13 cellular contexts compared by ENCODE assay signal in the genomic region with DNA sequence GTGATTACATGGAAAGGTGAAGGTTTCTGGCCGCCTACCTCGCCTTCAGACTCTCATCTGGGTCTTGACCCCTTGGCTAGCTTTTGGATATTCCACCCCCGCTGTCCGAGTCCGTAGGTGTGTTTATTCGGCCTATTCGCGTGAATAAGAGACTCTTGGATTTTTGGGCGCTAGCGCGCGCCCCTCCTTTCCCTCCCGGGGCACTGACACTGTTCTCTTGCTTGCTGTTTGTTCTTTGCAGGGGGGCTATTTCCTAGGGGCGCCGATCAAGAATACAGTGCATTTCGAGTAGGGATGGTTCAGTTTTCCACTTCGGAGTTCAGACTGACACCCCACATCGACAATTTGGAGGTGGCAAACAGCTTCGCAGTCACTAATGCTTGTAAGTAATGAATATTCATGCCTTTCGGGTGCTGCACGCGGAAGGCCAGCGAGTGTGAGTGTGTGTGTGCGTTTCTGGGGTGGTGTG. TPM values are rescaled to one million over a fixed set of nuclear protein-coding genes. Genes with fewer than 3 reads are reported as not detected.
DNase-seq lines count a peak whose midpoint lies in the region; ATAC-seq and TF ChIP-seq lines count a peak whose summit lies in the region.
"Had no signal": no experiment of that assay in that cellular context is flagged by ENCODE, and none has a peak within 500 bp of the region (broad histone marks: within the 10 kb centered on the region; RNA-seq: fewer than 3 reads in every experiment).

No MANE protein-coding gene starts in this region.

- intact Hi-C loops in right lobe of liver (cut with DNase I) = loop anchor here in 1 of 2 donors (10.0 kb wide), 1 partner anchor 753 kb away; no protein-coding TSS in a partner anchor

- H3K9ac ChIP-seq in HUES48 (ENCODE audit: low read depth, low read length) (no peak overlapping the region), iPS-20b (ENCODE audit: low read depth, low read length) (no peak overlapping the region), skeletal muscle tissue (ENCODE audit: low read depth in 1 of 3, low read length in 3 of 3) (no peak overlapping the region)

- peaks cover 3% of the 10 kb centered on the region; the same call in 1 of the 2 replicates for H3K4me1 ChIP-seq in HUES48 (ENCODE audit: control insufficient read depth, insufficient read depth, low read length)
- H3K4me1 ChIP-seq in iPS-20b (ENCODE audit: insufficient read depth, low read length) = no peaks in the 10 kb centered on the region; the same call in 1 of the 2 replicates
- H3K4me1 ChIP-seq in skeletal muscle tissue (ENCODE audit: control insufficient read depth in 3 of 3, insufficient read depth in 3 of 3, low read length in 3 of 3) = peaks cover 6 to 18% (median 11%) of the 10 kb centered on the region in 3 donors
- H3K4me1 ChIP-seq in right lobe of liver = peaks cover 0 to 4% (median 0%) of the 10 kb centered on the region in 4 donors

- POLR2A ChIA-PET in HEK293T (lab: Yijun Ruan, JAX) = no interaction called here

- H3K9me3 ChIP-seq in HUES48 (ENCODE audit: control insufficient read depth, insufficient read depth, low read length) (no peaks in the 10 kb centered on the region), iPS-20b (ENCODE audit: insufficient read depth, low read depth, low read length) (no peaks in the 10 kb centered on the region), skeletal muscle tissue (ENCODE audit: control insufficient read depth in 3 of 3, low read length in 3 of 3) (no peaks in the 10 kb centered on the region), right lobe of liver (no peaks in the 10 kb centered on the region)
- H3K9me3 ChIP-seq: heart right ventricle had no signal

- TF ChIP-seq CTCF in astrocyte of the cerebellum (IDR thresholded peaks at IDR 0.05; ENCODE audit: low read depth, low read length, missing control alignments) (no peak), right lobe of liver (IDR thresholded peaks at IDR 0.05) (no peak)

- 9% methylated on average over 24 of the region's 24 CpGs for WGBS in right lobe of liver (ENCODE audit: insufficient coverage, low coverage, low lambda C conversion rate, missing lambda C conversion rate)

- DNase-seq in astrocyte of the cerebellum (ENCODE audit: low read depth) (no peak), NCI-H226 (no peak), right lobe of liver (no peak), HEK293T (ENCODE audit: extremely low spot score) (no peak)
- DNase-seq: activated T-cell treated with anti-CD3 and anti-CD28 coated beads, Interleukin-2, amount 50 U/mL, for 1 hour; central memory CD4-positive, alpha-beta T cell; heart right ventricle; NCI-H2107; stimulated activated CD4-positive, alpha-beta T cell treated with anti-CD3 and anti-CD28 coated beads, Interleukin-1b, Interleukin-23, amount 100 ng/mL, for 48 hours had no signal

- H3K27me3 ChIP-seq in HUES48 (ENCODE audit: control insufficient read depth, insufficient read depth, low read length) (peaks cover 72% of the 10 kb centered on the region), iPS-20b (ENCODE audit: insufficient read depth, low read length) (peaks cover 75% of the 10 kb centered on the region), skeletal muscle tissue (ENCODE audit: control insufficient read depth in 3 of 3, insufficient read depth in 3 of 3, low read length in 3 of 3) (peaks cover 34 to 43% (median 35%) of the 10 kb centered on the region in 3 donors), right lobe of liver (peaks cover 0 to 27% of the 10 kb centered on the region in 2 donors)

- no peak for ATAC-seq in right lobe of liver
- ATAC-seq: heart right ventricle had no signal

- in situ Hi-C loops in astrocyte of the cerebellum (cut with HindIII; ENCODE audit: low sequenced_read_pairs) = no loop called here

- no peaks in the 10 kb centered on the region for H3K36me3 ChIP-seq in HUES48 (ENCODE audit: control insufficient read depth, insufficient read depth, low read length)
- H3K36me3 ChIP-seq in iPS-20b (ENCODE audit: insufficient read depth, low read depth, low read length) = no peaks in the 10 kb centered on the region
- H3K36me3 ChIP-seq in skeletal muscle tissue (ENCODE audit: control insufficient read depth in 3 of 3, insufficient read depth in 3 of 3, low read length in 3 of 3) = no peaks in the 10 kb centered on the region
- H3K36me3 ChIP-seq in right lobe of liver = no peaks in the 10 kb centered on the region
- H3K36me3 ChIP-seq: heart right ventricle had no signal

- H3K27ac ChIP-seq in HUES48 (ENCODE audit: low read depth, low read length) (no peak overlapping the region), iPS-20b (ENCODE audit: low read length) (no peak overlapping the region), skeletal muscle tissue (ENCODE audit: low read depth, low read length) (no peak overlapping the region), right lobe of liver (no peak overlapping the region)
- H3K27ac ChIP-seq: heart right ventricle had no signal

- no peak for TF ChIP-seq POLR2A in right lobe of liver (IDR thresholded peaks at IDR 0.05)

- CTCF ChIA-PET in HEK293T (lab: Yijun Ruan, JAX) = interaction anchor here (0.5 kb wide), 1 partner anchor 209 kb away, joined by 3 read pairs; no protein-coding TSS in a partner anchor

- peak overlapping the region; percentile 69 for H3K4me3 ChIP-seq in HUES48 (ENCODE audit: low read depth, low read length)
- peak overlapping the region; percentile 59 for H3K4me3 ChIP-seq in astrocyte of the cerebellum (ENCODE audit: low read depth, low read length)
- H3K4me3 ChIP-seq in iPS-20b (ENCODE audit: low read length) = peak overlapping the region; percentile 76
- peak overlapping the region in 2 of 3 donors; percentile 53 to 58 for H3K4me3 ChIP-seq in skeletal muscle tissue (ENCODE audit: low read length in 3 of 3)
- no peak overlapping the region for H3K4me3 ChIP-seq in right lobe of liver

TF ChIP-seq in HEK293T, 16 proteins besides CTCF, POLR2A, EP300 and RAD21:
- TF ChIP-seq SP1 (IDR thresholded peaks at IDR 0.05) (no peak), FOXK2 (IDR thresholded peaks at IDR 0.05) (no peak), BHLHE40 (IDR thresholded peaks at IDR 0.05; ENCODE audit: borderline replicate concordance) (no peak)

RNA-seq across cellular contexts. Expression of gene GRIA2, which starts 0.9 kb away (rescaled TPM):
- 3.1 TPM for total RNA-seq in skeletal muscle tissue
- total RNA-seq in right lobe of liver = not detected
- total RNA-seq: RPMI7951 had no signal

Comparison
In these comparisons a context has a peak if more than half of its experiments do, and no peak if none do; other contexts are left out.
1. H3K4me3 ChIP-seq: peak in HUES48 (single experiment), astrocyte of the cerebellum (single experiment), iPS-20b (single experiment) and skeletal muscle tissue (2 of 3); none in right lobe of liver (0 of 3).